Comparison of ENCODE assay signal across 1 cellular context in genomic region chr11:945986-946385, GRCh38.
TF ChIP-seq lines count a peak whose summit lies in the region.

No MANE protein-coding gene starts in this region.

TF ChIP-seq in SK-N-SH, 30 proteins besides CTCF, POLR2A, EP300 and RAD21 (continued from another document):
- TF ChIP-seq TAF1 (IDR thresholded peaks at IDR 0.05; ENCODE audit: borderline replicate concordance, low read depth, low read length) (no peak), TEAD4 (IDR thresholded peaks at IDR 0.05; ENCODE audit: borderline replicate concordance, insufficient read depth) (no peak)
